ENCODE assay signal across 1 cellular context in the genomic region with DNA sequence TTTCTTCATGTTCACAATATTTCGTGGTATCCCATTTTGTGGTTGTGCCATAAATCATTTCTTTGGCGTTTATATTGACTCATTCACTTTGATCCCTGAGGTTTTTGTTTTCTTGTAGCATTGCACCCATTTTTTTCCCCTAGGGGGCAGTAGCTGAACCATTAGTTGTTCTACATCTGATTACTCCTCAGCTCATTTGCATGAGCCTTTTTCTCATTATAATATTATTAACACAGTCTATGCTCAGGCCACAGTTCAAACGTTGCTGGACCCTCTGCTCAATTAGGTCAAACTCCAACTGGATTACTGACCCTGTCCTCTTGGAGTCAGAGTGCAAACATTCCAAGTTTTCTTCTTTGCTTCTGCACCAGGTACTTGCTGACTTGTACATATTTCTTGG.
TF ChIP-seq lines count a peak whose summit lies in the region.

No MANE protein-coding gene starts in this region.

TF ChIP-seq in SK-N-SH treated with all-trans-retinoic acid at 6 μM for 48 hours, 23 proteins besides CTCF, POLR2A, EP300 and RAD21 (continued from another document):
- TF ChIP-seq, protein P1, sequence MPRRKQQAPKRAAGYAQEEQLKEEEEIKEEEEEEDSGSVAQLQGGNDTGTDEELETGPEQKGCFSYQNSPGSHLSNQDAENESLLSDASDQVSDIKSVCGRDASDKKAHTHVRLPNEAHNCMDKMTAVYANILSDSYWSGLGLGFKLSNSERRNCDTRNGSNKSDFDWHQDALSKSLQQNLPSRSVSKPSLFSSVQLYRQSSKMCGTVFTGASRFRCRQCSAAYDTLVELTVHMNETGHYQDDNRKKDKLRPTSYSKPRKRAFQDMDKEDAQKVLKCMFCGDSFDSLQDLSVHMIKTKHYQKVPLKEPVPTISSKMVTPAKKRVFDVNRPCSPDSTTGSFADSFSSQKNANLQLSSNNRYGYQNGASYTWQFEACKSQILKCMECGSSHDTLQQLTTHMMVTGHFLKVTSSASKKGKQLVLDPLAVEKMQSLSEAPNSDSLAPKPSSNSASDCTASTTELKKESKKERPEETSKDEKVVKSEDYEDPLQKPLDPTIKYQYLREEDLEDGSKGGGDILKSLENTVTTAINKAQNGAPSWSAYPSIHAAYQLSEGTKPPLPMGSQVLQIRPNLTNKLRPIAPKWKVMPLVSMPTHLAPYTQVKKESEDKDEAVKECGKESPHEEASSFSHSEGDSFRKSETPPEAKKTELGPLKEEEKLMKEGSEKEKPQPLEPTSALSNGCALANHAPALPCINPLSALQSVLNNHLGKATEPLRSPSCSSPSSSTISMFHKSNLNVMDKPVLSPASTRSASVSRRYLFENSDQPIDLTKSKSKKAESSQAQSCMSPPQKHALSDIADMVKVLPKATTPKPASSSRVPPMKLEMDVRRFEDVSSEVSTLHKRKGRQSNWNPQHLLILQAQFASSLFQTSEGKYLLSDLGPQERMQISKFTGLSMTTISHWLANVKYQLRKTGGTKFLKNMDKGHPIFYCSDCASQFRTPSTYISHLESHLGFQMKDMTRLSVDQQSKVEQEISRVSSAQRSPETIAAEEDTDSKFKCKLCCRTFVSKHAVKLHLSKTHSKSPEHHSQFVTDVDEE (CRISPR knock-in tag; IDR thresholded peaks at IDR 0.05): no peak
- no peak for TF ChIP-seq ARNTL (CRISPR knock-in tag; IDR thresholded peaks at IDR 0.05; ENCODE audit: borderline replicate concordance, low read depth)
- no peak for TF ChIP-seq RARB (CRISPR knock-in tag; IDR thresholded peaks at IDR 0.05)
- no peak for TF ChIP-seq PPARA (CRISPR knock-in tag; IDR thresholded peaks at IDR 0.05; ENCODE audit: borderline replicate concordance)
- TF ChIP-seq, protein P2, sequence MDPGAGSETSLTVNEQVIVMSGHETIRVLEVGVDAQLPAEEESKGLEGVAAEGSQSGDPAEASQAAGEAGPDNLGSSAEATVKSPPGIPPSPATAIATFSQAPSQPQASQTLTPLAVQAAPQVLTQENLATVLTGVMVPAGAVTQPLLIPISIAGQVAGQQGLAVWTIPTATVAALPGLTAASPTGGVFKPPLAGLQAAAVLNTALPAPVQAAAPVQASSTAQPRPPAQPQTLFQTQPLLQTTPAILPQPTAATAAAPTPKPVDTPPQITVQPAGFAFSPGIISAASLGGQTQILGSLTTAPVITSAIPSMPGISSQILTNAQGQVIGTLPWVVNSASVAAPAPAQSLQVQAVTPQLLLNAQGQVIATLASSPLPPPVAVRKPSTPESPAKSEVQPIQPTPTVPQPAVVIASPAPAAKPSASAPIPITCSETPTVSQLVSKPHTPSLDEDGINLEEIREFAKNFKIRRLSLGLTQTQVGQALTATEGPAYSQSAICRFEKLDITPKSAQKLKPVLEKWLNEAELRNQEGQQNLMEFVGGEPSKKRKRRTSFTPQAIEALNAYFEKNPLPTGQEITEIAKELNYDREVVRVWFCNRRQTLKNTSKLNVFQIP (CRISPR knock-in tag; IDR thresholded peaks at IDR 0.05; ENCODE audit: borderline replicate concordance, low read depth): no peak
- TF ChIP-seq TOX (CRISPR knock-in tag; IDR thresholded peaks at IDR 0.05; ENCODE audit: borderline replicate concordance): no peak
- TF ChIP-seq ZNF565 (CRISPR knock-in tag; conservative IDR thresholded peaks at IDR 0.05; ENCODE audit: low read depth): no peak
- no peak for TF ChIP-seq ZNF8 (CRISPR knock-in tag; IDR thresholded peaks at IDR 0.05)
- no peak for TF ChIP-seq ZFP30 (CRISPR knock-in tag; IDR thresholded peaks at IDR 0.05)
